16 cellular contexts compared by ENCODE assay signal in the genomic region with DNA sequence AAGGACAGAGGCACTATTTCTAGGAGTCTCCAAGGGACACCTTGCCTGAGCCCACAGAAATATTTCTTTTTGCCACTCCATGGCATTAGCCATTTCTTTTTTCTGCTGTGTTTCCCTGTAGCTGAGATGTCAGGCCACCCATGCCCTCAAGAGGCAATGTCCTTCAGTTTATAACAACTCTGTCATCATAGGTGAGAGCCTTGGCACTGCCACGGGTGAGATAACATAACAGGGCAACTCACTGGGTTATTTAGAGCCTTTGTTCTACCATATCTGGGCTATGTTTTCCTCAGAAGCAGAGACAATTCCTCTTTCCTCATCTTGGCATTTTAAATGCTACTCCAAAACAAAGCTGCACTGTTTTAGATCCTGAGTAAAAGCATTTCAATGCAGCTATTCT.
"Had no signal": no experiment of that assay in that cellular context is flagged by ENCODE, and none has a peak within 500 bp of the region (broad histone marks: within the 10 kb centered on the region; RNA-seq: fewer than 3 reads in every experiment).

No MANE protein-coding gene starts in this region.

- H3K9me3 ChIP-seq: gastroesophageal sphincter, ovary, transverse colon had no signal

- H3K27ac ChIP-seq: cardiac muscle cell, coronary artery, gastroesophageal sphincter, ovary, skin epidermis, transverse colon had no signal

- H3K4me3 ChIP-seq: cardiac muscle cell, coronary artery, gastroesophageal sphincter, ovary, skin epidermis, transverse colon had no signal

- FAIRE-seq: TTC549 had no signal

- H3K4me1 Mint-ChIP-seq: activated T-helper 17 cell treated with anti-CD3 and anti-CD28 coated beads, Interleukin-2, amount 50 U/mL, for 72 hours; T-helper 17 cell had no signal

- DNase-seq: activated B cell treated with CpG ODN at 0.5 μM for 24 hours; activated CD4-positive, alpha-beta T cell treated with anti-CD3 and anti-CD28 coated beads, Interleukin-2, amount 10 ng/mL, durations not matched to agents 7 days and 5 days; activated naive CD4-positive, alpha-beta T cell treated with anti-CD3 and anti-CD28 coated beads for 36 hours; activated T-cell treated with anti-CD3 and anti-CD28 coated beads for 4 hours; effector CD4-positive, alpha-beta T cell; hippocampal formation; ovary; retina; T-helper 17 cell; transverse colon had no signal

- H3K4me3 Mint-ChIP-seq: activated B cell treated with CpG ODN at 0.5 μM for 24 hours; activated CD4-positive, alpha-beta T cell treated with anti-CD3 and anti-CD28 coated beads, Interleukin-2, amount 10 ng/mL, durations not matched to agents 7 days and 5 days; activated naive CD4-positive, alpha-beta T cell treated with anti-CD3 and anti-CD28 coated beads for 36 hours; activated T-helper 17 cell treated with anti-CD3 and anti-CD28 coated beads, Interleukin-2, amount 50 U/mL, for 72 hours; T-helper 17 cell had no signal

- H3K27me3 ChIP-seq: cardiac muscle cell, gastroesophageal sphincter, ovary, transverse colon had no signal

- H3K9me3 Mint-ChIP-seq: activated CD4-positive, alpha-beta T cell treated with anti-CD3 and anti-CD28 coated beads, Interleukin-2, amount 10 ng/mL, durations not matched to agents 7 days and 5 days; activated naive CD4-positive, alpha-beta T cell treated with anti-CD3 and anti-CD28 coated beads for 36 hours; activated T-helper 17 cell treated with anti-CD3 and anti-CD28 coated beads, Interleukin-2, amount 50 U/mL, for 72 hours had no signal

- H3K27me3 Mint-ChIP-seq: activated B cell treated with CpG ODN at 0.5 μM for 24 hours; activated CD4-positive, alpha-beta T cell treated with anti-CD3 and anti-CD28 coated beads, Interleukin-2, amount 10 ng/mL, durations not matched to agents 7 days and 5 days; activated T-helper 17 cell treated with anti-CD3 and anti-CD28 coated beads, Interleukin-2, amount 50 U/mL, for 72 hours; T-helper 17 cell had no signal

- H3K36me3 ChIP-seq: cardiac muscle cell, gastroesophageal sphincter, ovary, transverse colon had no signal

- ATAC-seq: activated T-helper 17 cell treated with anti-CD3 and anti-CD28 coated beads, Interleukin-2, amount 50 U/mL, for 72 hours; gastroesophageal sphincter; T-helper 17 cell had no signal

- H3K27ac Mint-ChIP-seq: activated B cell treated with CpG ODN at 0.5 μM for 24 hours; activated CD4-positive, alpha-beta T cell treated with anti-CD3 and anti-CD28 coated beads, Interleukin-2, amount 10 ng/mL, durations not matched to agents 7 days and 5 days; activated naive CD4-positive, alpha-beta T cell treated with anti-CD3 and anti-CD28 coated beads for 36 hours; activated T-helper 17 cell treated with anti-CD3 and anti-CD28 coated beads, Interleukin-2, amount 50 U/mL, for 72 hours; T-helper 17 cell had no signal

- H3K4me1 ChIP-seq: gastroesophageal sphincter had no signal
